10 cellular contexts compared by ENCODE assay signal in the genomic region with DNA sequence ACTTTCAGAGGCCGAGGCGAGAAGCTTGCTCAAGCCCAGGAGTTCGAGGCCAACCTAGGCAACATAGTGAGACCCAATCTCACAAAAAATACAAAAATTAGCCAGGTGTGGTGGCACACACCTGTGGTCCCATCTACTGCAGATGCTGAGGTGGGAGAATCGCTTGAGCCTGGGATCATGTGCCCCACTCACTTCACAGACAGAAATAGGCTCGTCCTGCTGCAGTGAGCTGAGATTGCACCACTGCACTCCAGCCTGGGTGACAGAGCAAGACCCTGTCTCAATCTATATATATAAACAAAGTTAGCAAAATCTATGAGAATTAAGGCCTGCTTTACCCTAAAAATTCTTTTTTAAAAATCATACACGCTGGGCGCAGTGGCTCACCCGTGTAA. TPM values are rescaled to one million over a fixed set of nuclear protein-coding genes. Genes with fewer than 3 reads are reported as not detected.
DNase-seq lines count a peak whose midpoint lies in the region; ATAC-seq and TF ChIP-seq lines count a peak whose summit lies in the region.
"Had no signal": no experiment of that assay in that cellular context is flagged by ENCODE, and none has a peak within 500 bp of the region (broad histone marks: within the 10 kb centered on the region; RNA-seq: fewer than 3 reads in every experiment).

No MANE protein-coding gene starts in this region.

- H3K4me1 ChIP-seq in PC-3 (ENCODE audit: insufficient read depth, low read length) (peaks cover 17% of the 10 kb centered on the region), osteoblast (ENCODE audit: insufficient read depth, low read length) (peaks cover 23% of the 10 kb centered on the region)

- CTCF ChIA-PET in PC-3 (lab: Charles Lee) = no interaction called here

- no peaks in the 10 kb centered on the region for H3K9me2 ChIP-seq in PC-3 (replicated peaks; ENCODE audit: low read length)

- H3F3A ChIP-seq in PC-3 (ENCODE audit: low read length, unreplicated experiment) = no peaks in the 10 kb centered on the region

- peak overlapping the region; percentile 67 for H3K27ac ChIP-seq in 22Rv1
- peak overlapping the region; percentile 97 for H3K27ac ChIP-seq in PC-3 (ENCODE audit: low read length)
- H3K27ac ChIP-seq in dorsolateral prefrontal cortex = peak overlapping the region in 55 of 59 donors; percentile 3 to 92 (median 72)
- H3K27ac ChIP-seq in osteoblast (ENCODE audit: low read depth, low read length) = peak overlapping the region; percentile 78

- H4K20me1 ChIP-seq in PC-3 (ENCODE audit: low read length) (no peaks in the 10 kb centered on the region), osteoblast (ENCODE audit: insufficient read depth, low read length) (no peaks in the 10 kb centered on the region)

- H3K36me3 ChIP-seq in PC-3 (ENCODE audit: low read depth, low read length) (no peaks in the 10 kb centered on the region), osteoblast (ENCODE audit: insufficient read depth, low read length) (no peaks in the 10 kb centered on the region)

- TF ChIP-seq CTCF in 22Rv1 (IDR thresholded peaks at IDR 0.05) = no peak
- TF ChIP-seq CTCF in PC-3 (conservative IDR thresholded peaks at IDR 0.05; ENCODE audit: low read depth, low read length) = no peak
- TF ChIP-seq CTCF in dorsolateral prefrontal cortex (IDR thresholded peaks at IDR 0.05 in 54 of 56, conservative IDR thresholded peaks at IDR 0.05 in 2 of 56; ENCODE audit: low read depth in 1 of 56, partially characterized antibody in 56 of 56) = no peak
- no peak for TF ChIP-seq CTCF in osteoblast (IDR thresholded peaks at IDR 0.05; ENCODE audit: extremely low read depth, low read depth, low read length)

- H2AFZ ChIP-seq in PC-3 (ENCODE audit: low read length) (no peak overlapping the region; the same call in 1 of the 2 replicates), osteoblast (ENCODE audit: low read length) (peak overlapping the region; percentile 84)

- no TSS peak for BruUV-seq in PC-3 (replicated peaks; lab: Mats Ljungman, UMichigan)

- no peak for ATAC-seq in PC-3
- no peak for ATAC-seq in GM19351 (IDR thresholded peaks at IDR 0.05; ENCODE audit: unreplicated experiment)

- POLR2A ChIA-PET in PC-3 (lab: Charles Lee; ENCODE audit: unreplicated experiment) = interaction anchor here (0.6 to 1.7 kb wide), 2 partner anchors 10 to 30 kb away, joined by 3 to 6 read pairs; no protein-coding TSS in a partner anchor

- H3K4me3 ChIP-seq in PC-3 (ENCODE audit: low read length) (no peak overlapping the region), dorsolateral prefrontal cortex (no peak overlapping the region), osteoblast (ENCODE audit: insufficient read depth, low read length) (no peak overlapping the region)

- no peak for DNase-seq in PC-3
- no peak for DNase-seq in dorsolateral prefrontal cortex
- no peak for DNase-seq in osteoblast (ENCODE audit: insufficient read length, low spot score, missing footprints)
- no peak for DNase-seq in iPS-NIHi11 (ENCODE audit: low spot score)
- DNase-seq in amygdala (lab: John Stamatoyannopoulos, UW) = no peak
- DNase-seq in activated gamma-delta T cell treated with Interleukin-2 at 50 U/mL for 16 hours = no peak
- DNase-seq: central memory CD4-positive, alpha-beta T cell; NCI-H187 had no signal

- peak overlapping the region; percentile 80 for H3K9ac ChIP-seq in PC-3 (ENCODE audit: low read length)

- H3K4me2 ChIP-seq in PC-3 (ENCODE audit: low read length) (peak overlapping the region; percentile 92), osteoblast (ENCODE audit: insufficient read depth, low read length) (no peak overlapping the region)

- H3K79me2 ChIP-seq in PC-3 (ENCODE audit: low read length) (no peaks in the 10 kb centered on the region), osteoblast (ENCODE audit: insufficient read depth, low read length) (no peaks in the 10 kb centered on the region)

- H3K27me3 ChIP-seq in PC-3 (ENCODE audit: low read length) (no peaks in the 10 kb centered on the region), dorsolateral prefrontal cortex (no peaks in the 10 kb centered on the region), osteoblast (ENCODE audit: insufficient read depth, low read length) (no peaks in the 10 kb centered on the region)

- intact Hi-C loops in PC-3 (cut with micrococcal nuclease) = no loop called here
- intact Hi-C loops in dorsolateral prefrontal cortex (cut with DNase I) = no loop called here

- H3K9me3 ChIP-seq in PC-3 (ENCODE audit: low read length) (no peaks in the 10 kb centered on the region), osteoblast (ENCODE audit: low read depth, low read length) (no peaks in the 10 kb centered on the region)

RNA-seq across cellular contexts. Expression of a gene that starts 50.8 kb away (rescaled TPM):
- not detected in 2 replicates for total RNA-seq in PC-3 (2014; rRNA removed)
- not detected for total RNA-seq in dorsolateral prefrontal cortex
- not detected in 2 replicates for total RNA-seq in osteoblast
